Comparison of ENCODE assay signal across 8 cellular contexts in genomic region chr3:155744091-155744625, GRCh38. TPM values are rescaled to one million over a fixed set of nuclear protein-coding genes. Genes with fewer than 3 reads are reported as not detected.
DNase-seq lines count a peak whose midpoint lies in the region; ATAC-seq and TF ChIP-seq lines count a peak whose summit lies in the region.

No MANE protein-coding gene starts in this region.

- H3K9me3 ChIP-seq in BE2C (no peaks in the 10 kb centered on the region), PC-3 (ENCODE audit: low read length) (no peaks in the 10 kb centered on the region), trophoblast cell (ENCODE audit: insufficient read depth, low read depth, low read length) (no peaks in the 10 kb centered on the region)

- H3K79me2 ChIP-seq in PC-3 (ENCODE audit: low read length) (0 out of 2 replicates have a peak, but pooled peaks cover 7% of the 10 kb centered on the region), trophoblast cell (ENCODE audit: control insufficient read depth, insufficient read depth, low read length, poor library complexity) (no peaks in the 10 kb centered on the region)

- TSS peak; percentile 32 for BruUV-seq in PC-3 (replicated peaks; lab: Mats Ljungman, UMichigan)

- H3K4me3 ChIP-seq in BE2C (ENCODE audit: low read depth, low read length) (peak overlapping the region; percentile 82), PC-3 (ENCODE audit: low read length) (peak overlapping the region; percentile 91), trophoblast cell (ENCODE audit: low read depth, low read length) (peak overlapping the region; percentile 82)

- no peaks in the 10 kb centered on the region for H3K4me1 ChIP-seq in BE2C
- peaks cover 45% of the 10 kb centered on the region for H3K4me1 ChIP-seq in PC-3 (ENCODE audit: insufficient read depth, low read length)
- H3K4me1 ChIP-seq in trophoblast cell (ENCODE audit: control insufficient read depth in 1 of 2, insufficient read depth in 2 of 2, low read length in 2 of 2) = peaks cover 0 to 8% of the 10 kb centered on the region in 2 experiments

- H3K4ac ChIP-seq in trophoblast cell (ENCODE audit: low read depth, low read length) = no peak overlapping the region

- H3K36me3 ChIP-seq in BE2C (no peaks in the 10 kb centered on the region), PC-3 (ENCODE audit: low read depth, low read length) (no peaks in the 10 kb centered on the region), trophoblast cell (ENCODE audit: control insufficient read depth in 1 of 2, insufficient read depth in 2 of 2, low read length in 2 of 2) (no peaks in the 10 kb centered on the region)

- ATAC-seq in GM19452 (IDR thresholded peaks at IDR 0.05; ENCODE audit: unreplicated experiment) (peak; percentile 49), PC-3 (peak; percentile 53), Right ventricle myocardium superior (ENCODE audit: poor library complexity) (peak; percentile 81)

- peak overlapping the region; percentile 2 for H4K12ac ChIP-seq in trophoblast cell (ENCODE audit: low read depth, low read length)

- WGBS in trophoblast cell (ENCODE audit: extremely low coverage, insufficient coverage, insufficient read length) = no CpG with 5 or more reads among the region's 46 CpGs

- H3K27ac ChIP-seq in PC-3 (ENCODE audit: low read length) (no peak overlapping the region), trophoblast cell (ENCODE audit: low read depth, low read length) (no peak overlapping the region)

- no peak overlapping the region for H4K91ac ChIP-seq in trophoblast cell (ENCODE audit: low read depth, low read length)

- TF ChIP-seq CTCF in BE2C (IDR thresholded peaks at IDR 0.05; ENCODE audit: low read depth, low read length) (no peak), PC-3 (conservative IDR thresholded peaks at IDR 0.05; ENCODE audit: low read depth, low read length) (no peak)

- H2BK12ac ChIP-seq in trophoblast cell (ENCODE audit: low read length) = no peak overlapping the region

- CTCF ChIA-PET in PC-3 (lab: Charles Lee) = interaction anchor here (0.6 to 2.3 kb wide), 3 partner anchors 42 to 361 kb away, joined by 3 to 6 read pairs (median 5); partner anchors contain the start of gene C3orf33

- POLR2A ChIA-PET in PC-3 (lab: Charles Lee; ENCODE audit: unreplicated experiment) = interaction anchor here (0.8 to 1.0 kb wide), 2 partner anchors 29 to 62 kb away, joined by 3 to 5 read pairs; partner anchors contain the start of gene C3orf33

- H2BK120ac ChIP-seq in trophoblast cell (ENCODE audit: insufficient read depth, low read length, poor library complexity) = no peak overlapping the region

- no peaks in the 10 kb centered on the region for H3F3A ChIP-seq in PC-3 (ENCODE audit: low read length, unreplicated experiment)

- H3K9me2 ChIP-seq in PC-3 (replicated peaks; ENCODE audit: low read length) = no peaks in the 10 kb centered on the region

- H3K9ac ChIP-seq in PC-3 (ENCODE audit: low read length) (peak overlapping the region; percentile 61), trophoblast cell (ENCODE audit: low read length) (peak overlapping the region; percentile 30)

- H2AFZ ChIP-seq in PC-3 (ENCODE audit: low read length) = peak overlapping the region; percentile 100
- peak overlapping the region; percentile 81 for H2AFZ ChIP-seq in trophoblast cell (ENCODE audit: insufficient read depth, low read length, poor library complexity)

- no peaks in the 10 kb centered on the region for H4K20me1 ChIP-seq in PC-3 (ENCODE audit: low read length)

- no peaks in the 10 kb centered on the region for H3K79me1 ChIP-seq in trophoblast cell (ENCODE audit: low read length)

- H4K8ac ChIP-seq in trophoblast cell (ENCODE audit: low read depth, low read length) = peak overlapping the region; percentile 58

- H2AK5ac ChIP-seq in trophoblast cell (ENCODE audit: low read length) = no peak overlapping the region

- intact Hi-C loops in PC-3 (cut with micrococcal nuclease) = loop anchor here (2.0 kb wide), 1 partner anchor 111 kb away; the partner anchor contains the start of gene SLC33A1
- intact Hi-C loops in Right ventricle myocardium superior (cut with DNase I) = no loop called here

- DNase-seq in BE2C (peak; percentile 82), HPDE6-E6E7 (ENCODE audit: extremely low spot score) (peak; percentile 32), PC-3 (peak; percentile 76), activated gamma-delta T cell treated with Interleukin-2 at 50 U/mL for 16 hours (peak; percentile 5), Right ventricle myocardium superior (peak; percentile 73), trophoblast cell (peak; percentile 6 to 53), cerebellar nuclear complex (lab: John Stamatoyannopoulos, UW) (no peak)

- no peak overlapping the region for H3K14ac ChIP-seq in trophoblast cell (ENCODE audit: low read length)

- H3K27me3 ChIP-seq in BE2C (peaks cover 66% of the 10 kb centered on the region), PC-3 (ENCODE audit: low read length) (no peaks in the 10 kb centered on the region), trophoblast cell (ENCODE audit: insufficient read depth, low read length) (no peaks in the 10 kb centered on the region)

- H3K4me2 ChIP-seq in PC-3 (ENCODE audit: low read length) (peak overlapping the region; percentile 98), trophoblast cell (ENCODE audit: low read length) (peak overlapping the region; percentile 98)

- peak overlapping the region; percentile 9 for H3K18ac ChIP-seq in trophoblast cell (ENCODE audit: low read length)

- H2BK5ac ChIP-seq in trophoblast cell (ENCODE audit: low read depth, low read length, poor library complexity) = no peak overlapping the region

- H3K23ac ChIP-seq in trophoblast cell (ENCODE audit: low read length) = no peak overlapping the region

RNA-seq across cellular contexts. Expression of gene PLCH1, which starts 0.7 kb away (rescaled TPM):
- not detected for polyA plus RNA-seq in BE2C (2012; ENCODE audit: insufficient read depth, insufficient read length, low read depth)
- total RNA-seq in PC-3 (2014; rRNA removed) (4.1 and 4.5 TPM in 2 replicates), Right ventricle myocardium superior (1.3 TPM)
- polyA plus RNA-seq in trophoblast cell (2013) = 1.2 and 1.5 TPM in 2 replicates

Comparison
In these comparisons a context has a peak if more than half of its experiments do, and no peak if none do; other contexts are left out.
1. DNase-seq: peak in BE2C (single experiment), HPDE6-E6E7 (single experiment), PC-3 (single experiment), activated gamma-delta T cell treated with Interleukin-2 at 50 U/mL for 16 hours (single experiment), Right ventricle myocardium superior (single experiment) and trophoblast cell (2 of 2); none in cerebellar nuclear complex (0 of 2).
2. Peak in every context shown above with its lines, with median percentiles within 50 percentile points of each other: H3K4me3 ChIP-seq and ATAC-seq.